In genomic region chr14:88210426-88210825, GRCh38 we compare ENCODE assay signal across 29 cellular contexts.
"Had no signal": no experiment of that assay in that cellular context is flagged by ENCODE, and none has a peak within 500 bp of the region (broad histone marks: within the 10 kb centered on the region; RNA-seq: fewer than 3 reads in every experiment).

No MANE protein-coding gene starts in this region.

- H3K9me3 Mint-ChIP-seq: activated CD4-positive, alpha-beta memory T cell treated with anti-CD3 and anti-CD28 coated beads for 36 hours; activated CD4-positive, alpha-beta T cell treated with anti-CD3 and anti-CD28 coated beads, Interleukin-2, amount 10 ng/mL, durations not matched to agents 24 days and 14 days; activated T-cell treated with anti-CD3 and anti-CD28 coated beads, Interleukin-2, amount 50 U/mL, for 24 hours; dendritic cell treated with granulocyte-macrophage colony-stimulating factor and Interleukin-4, amounts not matched to agents 40 ng/mL and 50 ng/mL, for 4 days had no signal

- H3K79me2 ChIP-seq: hepatocyte, parathyroid adenoma had no signal

- H3K9me3 ChIP-seq: gastrocnemius medialis, suprapubic skin, transverse colon had no signal

- H3K4me1 ChIP-seq: gastrocnemius medialis, parathyroid adenoma, suprapubic skin, transverse colon had no signal

- FAIRE-seq: astrocyte, endometrium had no signal

- H3K4me2 ChIP-seq: hepatocyte had no signal

- H3K27ac Mint-ChIP-seq: activated CD4-positive, alpha-beta memory T cell treated with anti-CD3 and anti-CD28 coated beads for 36 hours; activated CD4-positive, alpha-beta T cell treated with anti-CD3 and anti-CD28 coated beads, Interleukin-2, amount 10 ng/mL, durations not matched to agents 24 days and 14 days; activated T-cell treated with anti-CD3 and anti-CD28 coated beads, Interleukin-2, amount 50 U/mL, for 24 hours; dendritic cell treated with granulocyte-macrophage colony-stimulating factor and Interleukin-4, amounts not matched to agents 40 ng/mL and 50 ng/mL, for 4 days; naive thymus-derived CD4-positive, alpha-beta T cell; T-helper 17 cell had no signal

- DNase-seq: activated CD4-positive, alpha-beta memory T cell treated with anti-CD3 and anti-CD28 coated beads for 36 hours; activated CD4-positive, alpha-beta T cell treated with anti-CD3 and anti-CD28 coated beads, Interleukin-2, amount 10 ng/mL, durations not matched to agents 24 days and 14 days; activated CD8-positive, alpha-beta memory T cell treated with anti-CD3 and anti-CD28 coated beads, Interleukin-2, amount 50 U/mL, for 4 hours; activated gamma-delta T cell treated with Interleukin-2 at 50 U/mL for 16 hours; activated naive CD4-positive, alpha-beta T cell treated with anti-CD3 and anti-CD28 coated beads, Interleukin-2, amount 50 U/mL, for 16 hours; activated T-cell treated with anti-CD3 and anti-CD28 coated beads, Interleukin-2, amount 50 U/mL, for 24 hours; amniotic stem cell; brain microvascular endothelial cell; effector CD4-positive, alpha-beta T cell; gastrocnemius medialis; glutamatergic neuron; islet precursor cell; midbrain; naive thymus-derived CD4-positive, alpha-beta T cell; stimulated activated CD4-positive, alpha-beta T cell treated with anti-CD3 and anti-CD28 coated beads, Interleukin-15, amount 100 ng/mL, for 24 hours; stimulated activated CD4-positive, alpha-beta T cell treated with anti-CD3 and anti-CD28 coated beads, Interleukin-2, amount 100 ng/mL, for 24 hours; stimulated activated naive CD4-positive, alpha-beta T cell; T-helper 17 cell; T1000; transverse colon; WERI-Rb-1 had no signal

- H3K4me3 Mint-ChIP-seq: activated CD4-positive, alpha-beta memory T cell treated with anti-CD3 and anti-CD28 coated beads for 36 hours; activated CD4-positive, alpha-beta T cell treated with anti-CD3 and anti-CD28 coated beads, Interleukin-2, amount 10 ng/mL, durations not matched to agents 24 days and 14 days; activated T-cell treated with anti-CD3 and anti-CD28 coated beads, Interleukin-2, amount 50 U/mL, for 24 hours; dendritic cell treated with granulocyte-macrophage colony-stimulating factor and Interleukin-4, amounts not matched to agents 40 ng/mL and 50 ng/mL, for 4 days; naive thymus-derived CD4-positive, alpha-beta T cell; T-helper 17 cell had no signal

- H3K27me3 ChIP-seq: brain microvascular endothelial cell, hepatocyte, transverse colon had no signal

- ATAC-seq: activated CD4-positive, CD25-positive, alpha-beta regulatory T cell treated with anti-CD3 and anti-CD28 coated beads, Interleukin-2, amount 50 U/mL, for 24 hours; gastrocnemius medialis; naive thymus-derived CD4-positive, alpha-beta T cell; right cardiac atrium; T-helper 17 cell had no signal

- H2AFZ ChIP-seq: hepatocyte, parathyroid adenoma had no signal

- H3K4me3 ChIP-seq: gastrocnemius medialis, hepatocyte, suprapubic skin, transverse colon had no signal

- H3K36me3 ChIP-seq: brain microvascular endothelial cell, gastrocnemius medialis, suprapubic skin, transverse colon, WERI-Rb-1 had no signal

- H3K36me3 Mint-ChIP-seq: activated CD4-positive, alpha-beta memory T cell treated with anti-CD3 and anti-CD28 coated beads for 36 hours; naive thymus-derived CD4-positive, alpha-beta T cell had no signal

- H3K27ac ChIP-seq: brain microvascular endothelial cell, gastrocnemius medialis, hepatocyte, parathyroid adenoma, suprapubic skin, transverse colon, WERI-Rb-1 had no signal

- H3K4me1 Mint-ChIP-seq: activated CD4-positive, alpha-beta T cell treated with anti-CD3 and anti-CD28 coated beads, Interleukin-2, amount 10 ng/mL, durations not matched to agents 24 days and 14 days; naive thymus-derived CD4-positive, alpha-beta T cell had no signal

- H3K9ac ChIP-seq: parathyroid adenoma had no signal
